In the genomic region with DNA sequence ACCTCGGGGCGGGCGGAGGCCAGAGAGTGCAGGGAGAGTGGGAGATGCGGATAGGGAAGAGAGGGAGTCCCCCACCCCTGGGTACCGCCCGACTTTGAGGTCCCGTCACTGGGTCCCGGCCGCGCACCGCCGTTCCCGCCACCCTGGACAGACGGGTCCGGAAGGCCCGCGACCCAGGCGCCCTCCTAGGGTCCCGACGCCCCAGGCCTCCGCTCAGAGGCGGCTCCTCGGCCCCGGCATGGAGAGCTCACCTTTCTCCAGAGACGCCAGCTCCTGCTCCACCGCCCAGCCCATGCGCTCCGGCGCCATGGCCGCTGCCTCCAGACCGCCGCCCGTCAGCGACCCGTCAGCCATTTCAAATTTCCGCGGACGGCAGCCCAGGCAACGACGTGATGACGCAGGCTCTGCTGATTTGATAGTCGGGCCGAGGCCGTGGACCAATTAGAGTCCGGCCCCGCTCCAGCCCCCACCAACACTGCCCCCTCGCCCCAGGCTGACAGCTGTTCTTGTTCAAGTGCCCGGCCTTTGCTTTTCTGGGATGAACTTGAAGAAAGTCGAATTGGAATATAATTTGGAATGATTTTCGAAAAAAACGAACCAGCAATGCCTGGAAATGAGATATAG, we compare ENCODE assay signal across 8 cellular contexts. TPM values are rescaled to one million over a fixed set of nuclear protein-coding genes. Genes with fewer than 3 reads are reported as not detected.
DNase-seq lines count a peak whose midpoint lies in the region; ATAC-seq, FAIRE-seq and TF ChIP-seq lines count a peak whose summit lies in the region.

A gene with protein sequence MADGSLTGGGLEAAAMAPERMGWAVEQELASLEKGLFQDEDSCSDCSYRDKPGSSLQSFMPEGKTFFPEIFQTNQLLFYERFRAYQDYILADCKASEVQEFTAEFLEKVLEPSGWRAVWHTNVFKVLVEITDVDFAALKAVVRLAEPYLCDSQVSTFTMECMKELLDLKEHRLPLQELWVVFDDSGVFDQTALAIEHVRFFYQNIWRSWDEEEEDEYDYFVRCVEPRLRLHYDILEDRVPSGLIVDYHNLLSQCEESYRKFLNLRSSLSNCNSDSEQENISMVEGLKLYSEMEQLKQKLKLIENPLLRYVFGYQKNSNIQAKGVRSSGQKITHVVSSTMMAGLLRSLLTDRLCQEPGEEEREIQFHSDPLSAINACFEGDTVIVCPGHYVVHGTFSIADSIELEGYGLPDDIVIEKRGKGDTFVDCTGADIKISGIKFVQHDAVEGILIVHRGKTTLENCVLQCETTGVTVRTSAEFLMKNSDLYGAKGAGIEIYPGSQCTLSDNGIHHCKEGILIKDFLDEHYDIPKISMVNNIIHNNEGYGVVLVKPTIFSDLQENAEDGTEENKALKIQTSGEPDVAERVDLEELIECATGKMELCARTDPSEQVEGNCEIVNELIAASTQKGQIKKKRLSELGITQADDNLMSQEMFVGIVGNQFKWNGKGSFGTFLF (minus strand): TSS at position 374 of the 624 bp plus-strand sequence. CDS start 20 bp downstream, at position 354.

- TF ChIP-seq POLR2A in GM12891 (IDR thresholded peaks at IDR 0.05; ENCODE audit: low read depth, low read length): peak; percentile 66
- no peak for TF ChIP-seq POLR2A in adrenal gland (IDR thresholded peaks at IDR 0.05)
- TF ChIP-seq POLR2A in vagina (IDR thresholded peaks at IDR 0.05): no peak

- H3K27ac ChIP-seq in adrenal gland: no peak within 1 kb of the TSS
- H3K27ac ChIP-seq in right atrium auricular region: no peak within 1 kb of the TSS
- no peak within 1 kb of the TSS for H3K27ac ChIP-seq in vagina

- H3K27me3 ChIP-seq in adrenal gland (no peaks in the 10 kb centered on the region), right atrium auricular region (no peaks in the 10 kb centered on the region), vagina (no peaks in the 10 kb centered on the region)

- H3K36me3 ChIP-seq in adrenal gland (replicated peaks in 1 of 2) (no peaks in the 10 kb centered on the region), right atrium auricular region (no peaks in the 10 kb centered on the region), vagina (no peaks in the 10 kb centered on the region)

- intact Hi-C loops in adrenal gland (cut with DNase I) (no loop called here), vagina (cut with DNase I) (no loop called here)

- FAIRE-seq in GM12891 (lab: Jason Lieb, UNC): peak; percentile 83

- DNase-seq in GM12891 (ENCODE audit: insufficient read length, low spot score) (peak; percentile 84), NCI-H1105 (lab: John Stamatoyannopoulos, UW) (peak; percentile 95), T follicular helper cell (ENCODE audit: low read depth) (peak; percentile 32), adrenal gland (peak; percentile 60 to 91 (median 74)), right atrium auricular region (ENCODE audit: low spot score) (peak; percentile 89), putamen (ENCODE audit: low spot score) (peak; percentile 75), vagina (ENCODE audit: extremely low spot score in 2 of 2) (no peak)

- no peak for TF ChIP-seq CTCF in adrenal gland (IDR thresholded peaks at IDR 0.05)
- no peak for TF ChIP-seq CTCF in right atrium auricular region (IDR thresholded peaks at IDR 0.05)
- no peak for TF ChIP-seq CTCF in vagina (IDR thresholded peaks at IDR 0.05)

- ATAC-seq in HG02642 (IDR thresholded peaks at IDR 0.05; ENCODE audit: poor library complexity, unreplicated experiment): peak; percentile 93

- 1 to 2% (median 1%) methylated on average over 15 to 51 of the region's 51 CpGs for WGBS in adrenal gland, 4 donors

- H3K4me1 ChIP-seq in adrenal gland (replicated peaks in 1 of 2) (peaks cover 0 to 16% of the 10 kb centered on the region in 2 donors), right atrium auricular region (peaks cover 0 to 13% of the 10 kb centered on the region in 2 donors), vagina (peaks cover 9% of the 10 kb centered on the region)

- H3K9me3 ChIP-seq in adrenal gland (replicated peaks in 1 of 3) (no peaks in the 10 kb centered on the region), right atrium auricular region (no peaks in the 10 kb centered on the region), vagina (no peaks in the 10 kb centered on the region)

- peak within 1 kb of the TSS in 2 of 4 donors; percentile 30 to 53 for H3K4me3 ChIP-seq in adrenal gland
- H3K4me3 ChIP-seq in right atrium auricular region: peak within 1 kb of the TSS; percentile 21 to 66
- peak within 1 kb of the TSS; percentile 53 to 58 for H3K4me3 ChIP-seq in vagina

TF ChIP-seq in GM12891, 5 proteins besides CTCF, POLR2A, EP300 and RAD21:
- TF ChIP-seq PAX5 (IDR thresholded peaks at IDR 0.05; ENCODE audit: insufficient read depth, low read length, severe bottlenecking): no peak
- TF ChIP-seq POU2F2 (IDR thresholded peaks at IDR 0.05; ENCODE audit: low read depth, low read length): peak; percentile 51; the same call in 1 of the 2 replicates
- peak; percentile 58; the same call in 1 of the 2 replicates for TF ChIP-seq TAF1 (IDR thresholded peaks at IDR 0.05; ENCODE audit: low read depth, low read length)
- TF ChIP-seq SPI1 (IDR thresholded peaks at IDR 0.05; ENCODE audit: low read depth, low read length): no peak
- TF ChIP-seq POLR2AphosphoS5 (IDR thresholded peaks at IDR 0.05; ENCODE audit: low read depth, low read length): 0 out of 2 replicates have a peak, but pooled peaks have one; percentile 35
TF ChIP-seq in GM12891: peak in this region for 3.

RNA-seq across cellular contexts. Expression of the gene that starts here (rescaled TPM):
- 19.0 TPM for polyA plus RNA-seq in GM12891 (2012; ENCODE audit: low read depth, missing spikeins)
- 1 to 10 TPM in 4 of 8 donors, under 1 TPM in 4; 0.24 to 2.0 (median 1.1) TPM for total RNA-seq in adrenal gland
- 1 to 10 TPM in 1 of 3 donors, under 1 TPM in 2; 0.24 to 1.5 (median 0.30) TPM for polyA plus RNA-seq in adrenal gland
- total RNA-seq in right atrium auricular region: under 1 TPM; 0.37 to 0.47 TPM
- total RNA-seq in vagina: 0.74 TPM

Comparison
In these comparisons a context has a peak if more than half of its experiments do, and no peak if none do; other contexts are left out.
1. Peak in DNase-seq and H3K4me3 ChIP-seq in right atrium auricular region; RNA of the gene not detected or under 1 TPM.
2. DNase-seq: peak in GM12891 (single experiment), NCI-H1105 (single experiment), T follicular helper cell (single experiment), adrenal gland (7 of 7) and putamen (single experiment); none in vagina (0 of 2).